In genomic region chr9:137277329-137278041, GRCh38 we compare ENCODE assay signal across 1 cellular context.
TF ChIP-seq lines count a peak whose summit lies in the region.

Gene TOR4A, plus strand, starts transcription at chr9:137277726. Its CDS starts 964 bp downstream, at chr9:137278690.

TF ChIP-seq in HepG2, 621 proteins besides CTCF, POLR2A, EP300 and RAD21 (continued from another document and continues in another):
- TF ChIP-seq, protein P1, sequence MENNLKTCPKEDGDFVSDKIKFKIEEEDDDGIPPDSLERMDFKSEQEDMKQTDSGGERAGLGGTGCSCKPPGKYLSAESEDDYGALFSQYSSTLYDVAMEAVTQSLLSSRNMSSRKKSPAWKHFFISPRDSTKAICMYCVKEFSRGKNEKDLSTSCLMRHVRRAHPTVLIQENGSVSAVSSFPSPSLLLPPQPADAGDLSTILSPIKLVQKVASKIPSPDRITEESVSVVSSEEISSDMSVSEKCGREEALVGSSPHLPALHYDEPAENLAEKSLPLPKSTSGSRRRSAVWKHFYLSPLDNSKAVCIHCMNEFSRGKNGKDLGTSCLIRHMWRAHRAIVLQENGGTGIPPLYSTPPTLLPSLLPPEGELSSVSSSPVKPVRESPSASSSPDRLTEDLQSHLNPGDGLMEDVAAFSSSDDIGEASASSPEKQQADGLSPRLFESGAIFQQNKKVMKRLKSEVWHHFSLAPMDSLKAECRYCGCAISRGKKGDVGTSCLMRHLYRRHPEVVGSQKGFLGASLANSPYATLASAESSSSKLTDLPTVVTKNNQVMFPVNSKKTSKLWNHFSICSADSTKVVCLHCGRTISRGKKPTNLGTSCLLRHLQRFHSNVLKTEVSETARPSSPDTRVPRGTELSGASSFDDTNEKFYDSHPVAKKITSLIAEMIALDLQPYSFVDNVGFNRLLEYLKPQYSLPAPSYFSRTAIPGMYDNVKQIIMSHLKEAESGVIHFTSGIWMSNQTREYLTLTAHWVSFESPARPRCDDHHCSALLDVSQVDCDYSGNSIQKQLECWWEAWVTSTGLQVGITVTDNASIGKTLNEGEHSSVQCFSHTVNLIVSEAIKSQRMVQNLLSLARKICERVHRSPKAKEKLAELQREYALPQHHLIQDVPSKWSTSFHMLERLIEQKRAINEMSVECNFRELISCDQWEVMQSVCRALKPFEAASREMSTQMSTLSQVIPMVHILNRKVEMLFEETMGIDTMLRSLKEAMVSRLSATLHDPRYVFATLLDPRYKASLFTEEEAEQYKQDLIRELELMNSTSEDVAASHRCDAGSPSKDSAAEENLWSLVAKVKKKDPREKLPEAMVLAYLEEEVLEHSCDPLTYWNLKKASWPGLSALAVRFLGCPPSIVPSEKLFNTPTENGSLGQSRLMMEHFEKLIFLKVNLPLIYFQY (CRISPR knock-in tag; IDR thresholded peaks at IDR 0.05; ENCODE audit: borderline replicate concordance): peak; percentile 90
- TF ChIP-seq FOXJ3 (CRISPR knock-in tag; IDR thresholded peaks at IDR 0.05; ENCODE audit: borderline replicate concordance) (0 out of 2 replicates have a peak, but pooled peaks have one; percentile 25), IKZF5 (CRISPR knock-in tag; IDR thresholded peaks at IDR 0.05) (peak; percentile 84; the same call in 1 of the 2 replicates), HMGA1 (CRISPR knock-in tag; conservative IDR thresholded peaks at IDR 0.05) (no peak), FOXO4 (CRISPR knock-in tag; conservative IDR thresholded peaks at IDR 0.05) (peak; percentile 94; the same call in 1 of the 2 replicates), KLF15 (CRISPR knock-in tag; IDR thresholded peaks at IDR 0.05; ENCODE audit: borderline replicate concordance) (0 out of 2 replicates have a peak, but pooled peaks have one; percentile 53), RNF219 (CRISPR knock-in tag; IDR thresholded peaks at IDR 0.05) (0 out of 2 replicates have a peak, but pooled peaks have one; percentile 47), ATRX (CRISPR knock-in tag; IDR thresholded peaks at IDR 0.05; ENCODE audit: borderline replicate concordance) (no peak), ZNF687 (CRISPR knock-in tag; IDR thresholded peaks at IDR 0.05) (peak; percentile 89), ARNT2 (CRISPR knock-in tag; IDR thresholded peaks at IDR 0.05; ENCODE audit: low read depth) (peak; percentile 51), THAP7 (CRISPR knock-in tag; IDR thresholded peaks at IDR 0.05) (peak; percentile 94), ZNF788 (CRISPR knock-in tag; IDR thresholded peaks at IDR 0.05; ENCODE audit: borderline replicate concordance) (peak; percentile 87; the same call in 1 of the 2 replicates), ZNF772 (CRISPR knock-in tag; IDR thresholded peaks at IDR 0.05) (peak; percentile 95), KDM6A (CRISPR knock-in tag; IDR thresholded peaks at IDR 0.05; ENCODE audit: low read depth) (no peak), ATF3 (CRISPR knock-in tag; IDR thresholded peaks at IDR 0.05) (no peak), STAG1 (CRISPR knock-in tag; IDR thresholded peaks at IDR 0.05) (peak; percentile 36), ZNF790 (CRISPR knock-in tag; IDR thresholded peaks at IDR 0.05; ENCODE audit: borderline replicate concordance) (no peak), TCF7L2 (IDR thresholded peaks at IDR 0.05; ENCODE audit: low read depth, low read length) (no peak), PHF21A (CRISPR knock-in tag; IDR thresholded peaks at IDR 0.05) (peak; percentile 94), ATF1 (CRISPR knock-in tag; IDR thresholded peaks at IDR 0.05) (no peak), NCOA2 (CRISPR knock-in tag; IDR thresholded peaks at IDR 0.05) (peak; percentile 52; the same call in 1 of the 2 replicates)
- TF ChIP-seq, protein P2, sequence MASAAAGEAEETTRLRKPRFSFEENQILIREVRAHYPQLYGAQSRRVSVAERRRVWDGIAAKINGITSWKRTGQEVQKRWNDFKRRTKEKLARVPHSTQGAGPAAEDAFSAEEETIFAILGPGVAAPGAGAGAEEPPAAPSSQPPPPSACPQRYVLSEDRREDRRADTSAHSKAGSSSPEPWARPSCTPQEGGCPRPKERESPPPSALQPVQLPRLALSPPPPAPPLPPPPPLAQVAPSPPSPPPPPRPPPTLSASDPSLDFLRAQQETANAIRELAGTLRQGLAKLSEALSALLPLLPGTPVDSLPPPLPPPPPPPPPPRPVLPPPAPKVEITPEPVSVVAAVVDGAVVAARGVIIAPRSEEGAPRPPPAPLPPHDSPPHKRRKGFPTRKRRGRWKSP (CRISPR knock-in tag; IDR thresholded peaks at IDR 0.05): peak; percentile 85
- TF ChIP-seq, protein P3, sequence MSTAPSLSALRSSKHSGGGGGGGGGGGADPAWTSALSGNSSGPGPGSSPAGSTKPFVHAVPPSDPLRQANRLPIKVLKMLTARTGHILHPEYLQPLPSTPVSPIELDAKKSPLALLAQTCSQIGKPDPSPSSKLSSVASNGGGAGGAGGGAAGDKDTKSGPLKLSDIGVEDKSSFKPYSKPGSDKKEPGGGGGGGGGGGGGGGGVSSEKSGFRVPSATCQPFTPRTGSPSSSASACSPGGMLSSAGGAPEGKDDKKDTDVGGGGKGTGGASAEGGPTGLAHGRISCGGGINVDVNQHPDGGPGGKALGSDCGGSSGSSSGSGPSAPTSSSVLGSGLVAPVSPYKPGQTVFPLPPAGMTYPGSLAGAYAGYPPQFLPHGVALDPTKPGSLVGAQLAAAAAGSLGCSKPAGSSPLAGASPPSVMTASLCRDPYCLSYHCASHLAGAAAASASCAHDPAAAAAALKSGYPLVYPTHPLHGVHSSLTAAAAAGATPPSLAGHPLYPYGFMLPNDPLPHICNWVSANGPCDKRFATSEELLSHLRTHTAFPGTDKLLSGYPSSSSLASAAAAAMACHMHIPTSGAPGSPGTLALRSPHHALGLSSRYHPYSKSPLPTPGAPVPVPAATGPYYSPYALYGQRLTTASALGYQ (CRISPR knock-in tag; IDR thresholded peaks at IDR 0.05): peak; percentile 51; the same call in 1 of the 2 replicates
- TF ChIP-seq, protein P4, sequence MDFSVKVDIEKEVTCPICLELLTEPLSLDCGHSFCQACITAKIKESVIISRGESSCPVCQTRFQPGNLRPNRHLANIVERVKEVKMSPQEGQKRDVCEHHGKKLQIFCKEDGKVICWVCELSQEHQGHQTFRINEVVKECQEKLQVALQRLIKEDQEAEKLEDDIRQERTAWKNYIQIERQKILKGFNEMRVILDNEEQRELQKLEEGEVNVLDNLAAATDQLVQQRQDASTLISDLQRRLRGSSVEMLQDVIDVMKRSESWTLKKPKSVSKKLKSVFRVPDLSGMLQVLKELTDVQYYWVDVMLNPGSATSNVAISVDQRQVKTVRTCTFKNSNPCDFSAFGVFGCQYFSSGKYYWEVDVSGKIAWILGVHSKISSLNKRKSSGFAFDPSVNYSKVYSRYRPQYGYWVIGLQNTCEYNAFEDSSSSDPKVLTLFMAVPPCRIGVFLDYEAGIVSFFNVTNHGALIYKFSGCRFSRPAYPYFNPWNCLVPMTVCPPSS (IDR thresholded peaks at IDR 0.05): no peak
- TF ChIP-seq, protein P5, sequence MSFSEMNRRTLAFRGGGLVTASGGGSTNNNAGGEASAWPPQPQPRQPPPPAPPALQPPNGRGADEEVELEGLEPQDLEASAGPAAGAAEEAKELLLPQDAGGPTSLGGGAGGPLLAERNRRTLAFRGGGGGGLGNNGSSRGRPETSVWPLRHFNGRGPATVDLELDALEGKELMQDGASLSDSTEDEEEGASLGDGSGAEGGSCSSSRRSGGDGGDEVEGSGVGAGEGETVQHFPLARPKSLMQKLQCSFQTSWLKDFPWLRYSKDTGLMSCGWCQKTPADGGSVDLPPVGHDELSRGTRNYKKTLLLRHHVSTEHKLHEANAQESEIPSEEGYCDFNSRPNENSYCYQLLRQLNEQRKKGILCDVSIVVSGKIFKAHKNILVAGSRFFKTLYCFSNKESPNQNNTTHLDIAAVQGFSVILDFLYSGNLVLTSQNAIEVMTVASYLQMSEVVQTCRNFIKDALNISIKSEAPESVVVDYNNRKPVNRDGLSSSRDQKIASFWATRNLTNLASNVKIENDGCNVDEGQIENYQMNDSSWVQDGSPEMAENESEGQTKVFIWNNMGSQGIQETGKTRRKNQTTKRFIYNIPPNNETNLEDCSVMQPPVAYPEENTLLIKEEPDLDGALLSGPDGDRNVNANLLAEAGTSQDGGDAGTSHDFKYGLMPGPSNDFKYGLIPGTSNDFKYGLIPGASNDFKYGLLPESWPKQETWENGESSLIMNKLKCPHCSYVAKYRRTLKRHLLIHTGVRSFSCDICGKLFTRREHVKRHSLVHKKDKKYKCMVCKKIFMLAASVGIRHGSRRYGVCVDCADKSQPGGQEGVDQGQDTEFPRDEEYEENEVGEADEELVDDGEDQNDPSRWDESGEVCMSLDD (CRISPR knock-in tag; IDR thresholded peaks at IDR 0.05; ENCODE audit: borderline replicate concordance): peak; percentile 88
- TF ChIP-seq, protein P6, sequence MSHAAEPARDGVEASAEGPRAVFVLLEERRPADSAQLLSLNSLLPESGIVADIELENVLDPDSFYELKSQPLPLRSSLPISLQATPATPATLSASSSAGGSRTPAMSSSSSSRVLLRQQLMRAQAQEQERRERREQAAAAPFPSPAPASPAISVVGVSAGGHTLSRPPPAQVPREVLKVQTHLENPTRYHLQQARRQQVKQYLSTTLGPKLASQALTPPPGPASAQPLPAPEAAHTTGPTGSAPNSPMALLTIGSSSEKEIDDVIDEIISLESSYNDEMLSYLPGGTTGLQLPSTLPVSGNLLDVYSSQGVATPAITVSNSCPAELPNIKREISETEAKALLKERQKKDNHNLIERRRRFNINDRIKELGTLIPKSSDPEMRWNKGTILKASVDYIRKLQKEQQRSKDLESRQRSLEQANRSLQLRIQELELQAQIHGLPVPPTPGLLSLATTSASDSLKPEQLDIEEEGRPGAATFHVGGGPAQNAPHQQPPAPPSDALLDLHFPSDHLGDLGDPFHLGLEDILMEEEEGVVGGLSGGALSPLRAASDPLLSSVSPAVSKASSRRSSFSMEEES (CRISPR knock-in tag; IDR thresholded peaks at IDR 0.05): peak; percentile 58
